ENCODE assay signal across 14 cellular contexts in the genomic region with DNA sequence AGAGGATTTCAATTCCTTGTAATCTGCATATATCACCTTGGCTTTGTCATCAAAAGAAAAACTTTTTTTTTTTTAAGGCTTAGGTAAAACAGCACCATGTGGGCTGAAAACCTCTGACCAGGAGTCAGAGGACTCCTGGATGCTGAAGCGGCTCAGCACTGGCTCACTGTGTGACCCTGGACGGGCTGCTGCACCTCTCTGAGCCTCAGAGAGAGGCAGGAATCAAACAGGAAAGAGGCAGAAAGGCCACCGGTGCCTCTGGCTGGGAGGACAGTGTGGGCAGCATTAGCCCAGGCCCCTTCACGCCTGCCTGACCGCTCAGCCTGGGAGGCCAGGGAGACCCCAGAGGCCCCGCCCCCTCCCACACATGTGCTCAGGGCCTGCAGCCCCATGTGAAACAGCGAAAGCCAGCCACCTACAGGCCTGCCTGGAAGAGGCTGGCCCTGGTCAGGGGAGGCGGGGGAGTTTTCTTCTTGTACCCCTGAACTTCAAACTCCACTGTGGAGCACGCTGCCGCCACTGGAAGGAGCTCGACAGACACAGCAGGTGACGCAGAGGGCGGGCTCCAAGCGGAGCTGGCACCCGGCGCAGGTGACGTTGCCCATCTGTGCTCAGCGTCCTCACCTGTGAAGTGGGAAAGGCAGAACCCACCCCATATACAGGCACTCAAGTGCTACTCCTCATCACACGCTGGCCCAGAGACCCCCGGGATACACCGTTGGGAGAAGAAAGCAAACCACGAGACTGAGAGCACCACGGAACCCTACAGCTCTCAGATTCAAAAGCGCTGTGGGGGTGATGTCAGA. TPM values are rescaled to one million over a fixed set of nuclear protein-coding genes. Genes with fewer than 3 reads are reported as not detected.
DNase-seq lines count a peak whose midpoint lies in the region; ATAC-seq and TF ChIP-seq lines count a peak whose summit lies in the region.
"Had no signal": no experiment of that assay in that cellular context is flagged by ENCODE, and none has a peak within 500 bp of the region (broad histone marks: within the 10 kb centered on the region; RNA-seq: fewer than 3 reads in every experiment).

No MANE protein-coding gene starts in this region.

- H3K9ac ChIP-seq in parathyroid adenoma = no peak overlapping the region

- TF ChIP-seq POLR2A in esophagus squamous epithelium (IDR thresholded peaks at IDR 0.05) = no peak

- intact Hi-C loops in esophagus squamous epithelium (cut with DNase I) (no loop called here), OCI-LY7 (cut with micrococcal nuclease; ENCODE audit: unreplicated experiment) (no loop called here)

- CTCF ChIA-PET in RWPE1 (lab: Yijun Ruan, JAX) = no interaction called here
- CTCF ChIA-PET in OCI-LY7 (lab: Charles Lee; ENCODE audit: unreplicated experiment) = no interaction called here

- H3K4me3 ChIP-seq in esophagus squamous epithelium (no peak overlapping the region), parathyroid adenoma (ENCODE audit: low read depth, low read length) (no peak overlapping the region), OCI-LY7 (ENCODE audit: low read depth, low read length, poor library complexity, severe bottlenecking) (no peak overlapping the region)
- H3K4me3 ChIP-seq: lung had no signal

- no peaks in the 10 kb centered on the region for H3K27me3 ChIP-seq in esophagus squamous epithelium
- H3K27me3 ChIP-seq in parathyroid adenoma (ENCODE audit: control insufficient read depth, insufficient read depth, low read length) = no peaks in the 10 kb centered on the region

- no peak overlapping the region for H2AFZ ChIP-seq in parathyroid adenoma
- no peak overlapping the region for H2AFZ ChIP-seq in OCI-LY7 (ENCODE audit: low read length)

- no peak overlapping the region for H3K4me2 ChIP-seq in parathyroid adenoma (ENCODE audit: low read length)
- H3K4me2 ChIP-seq in OCI-LY7 (ENCODE audit: low read length) = no peak overlapping the region

- H3K36me3 ChIP-seq in esophagus squamous epithelium = no peaks in the 10 kb centered on the region
- H3K36me3 ChIP-seq in parathyroid adenoma (ENCODE audit: control insufficient read depth, insufficient read depth, low read length) = no peaks in the 10 kb centered on the region
- no peaks in the 10 kb centered on the region for H3K36me3 ChIP-seq in OCI-LY7 (ENCODE audit: insufficient read depth, low read length)

- H3K9me2 ChIP-seq in OCI-LY7 (ENCODE audit: insufficient read depth, low read length) = no peaks in the 10 kb centered on the region

- no peaks in the 10 kb centered on the region for H4K20me1 ChIP-seq in OCI-LY7 (ENCODE audit: insufficient read depth, low read length)

- DNase-seq in NCI-H2171 treated with DMSO at 0.1 percent for 48 hours (lab: John Stamatoyannopoulos, UW) = peak; percentile 11
- no peak for DNase-seq in NCI-H2171 (lab: John Stamatoyannopoulos, UW)
- no peak for DNase-seq in RWPE1 (ENCODE audit: low spot score)
- no peak for DNase-seq in esophagus squamous epithelium (lab: John Stamatoyannopoulos, UW)
- DNase-seq in OCI-LY7 (ENCODE audit: low spot score) = no peak
- DNase-seq in glomerular visceral epithelial cell (ENCODE audit: extremely low spot score) = no peak
- DNase-seq: 8988T; activated CD4-positive, alpha-beta T cell treated with anti-CD3 and anti-CD28 coated beads for 1 hour; activated gamma-delta T cell; OCI-M1; T-cell had no signal

- peaks cover 82% of the 10 kb centered on the region for H3K79me2 ChIP-seq in parathyroid adenoma
- H3K79me2 ChIP-seq in OCI-LY7 (ENCODE audit: insufficient read depth, low read depth, low read length) = peaks cover 29% of the 10 kb centered on the region

- H3K27ac ChIP-seq in RWPE1 = peak overlapping the region; percentile 99
- peak overlapping the region in 3 of 4 donors; percentile 77 to 91 (median 78) for H3K27ac ChIP-seq in esophagus squamous epithelium
- peak overlapping the region; percentile 86 for H3K27ac ChIP-seq in parathyroid adenoma
- H3K27ac ChIP-seq in OCI-LY7 (ENCODE audit: low read depth, low read length, poor library complexity, severe bottlenecking) = no peak overlapping the region

- no peak for TF ChIP-seq CTCF in RWPE1 (conservative IDR thresholded peaks at IDR 0.05; ENCODE audit: low read depth)
- TF ChIP-seq CTCF in esophagus squamous epithelium (IDR thresholded peaks at IDR 0.05) = no peak
- TF ChIP-seq CTCF in parathyroid adenoma (IDR thresholded peaks at IDR 0.05) = no peak
- no peak for TF ChIP-seq CTCF in OCI-LY7 (conservative IDR thresholded peaks at IDR 0.05; ENCODE audit: low read length)

- no peaks in the 10 kb centered on the region for H3K9me3 ChIP-seq in esophagus squamous epithelium
- no peaks in the 10 kb centered on the region for H3K9me3 ChIP-seq in parathyroid adenoma (ENCODE audit: control insufficient read depth, low read length)
- no peaks in the 10 kb centered on the region for H3K9me3 ChIP-seq in OCI-LY7 (ENCODE audit: low read length)

- H3K4me1 ChIP-seq in esophagus squamous epithelium (peaks cover 63 to 95% (median 69%) of the 10 kb centered on the region in 3 donors), parathyroid adenoma (peaks cover 56% of the 10 kb centered on the region), OCI-LY7 (ENCODE audit: insufficient read depth, low read length, poor library complexity, severe bottlenecking) (peaks cover 21% of the 10 kb centered on the region)

- 83 to 95% methylated on average over 7 to 12 of the region's 24 CpGs for WGBS in esophagus squamous epithelium, 2 donors

- POLR2A ChIA-PET in RWPE1 (lab: Yijun Ruan, JAX; ENCODE audit: low non-redundant PET) = no interaction called here
- POLR2A ChIA-PET in OCI-LY7 (lab: Charles Lee) = no interaction called here

- BruUV-seq in OCI-LY7 (replicated peaks; lab: Mats Ljungman, UMichigan) = no TSS peak

- no peak for ATAC-seq in esophagus mucosa
- ATAC-seq: T-cell had no signal

RNA-seq across cellular contexts. Expression of a gene that starts 39.7 kb away (rescaled TPM):
- total RNA-seq in esophagus squamous epithelium (10 to 100 TPM; 10.3 to 20.1 (median 12.7) TPM), esophagus mucosa (27.5 TPM), OCI-LY7 (2022) (55.5 and 56.0 TPM in 2 replicates)
- 14.3 and 17.5 TPM in 2 replicates for total RNA-seq in OCI-LY7 (2014; rRNA removed; shearing (Covaris generic))
